ENCODE assay signal across 8 cellular contexts in genomic region chr17:64661981-64662773, GRCh38. TPM values are rescaled to one million over a fixed set of nuclear protein-coding genes. Genes with fewer than 3 reads are reported as not detected.
DNase-seq lines count a peak whose midpoint lies in the region; ATAC-seq and TF ChIP-seq lines count a peak whose summit lies in the region.

Gene SMURF2, minus strand, starts transcription at chr17:64662307. Its CDS starts 427 bp downstream, at chr17:64661880.

- peak within 1 kb of the TSS; percentile 92 for H3K4me3 Mint-ChIP-seq in activated CD4-positive, alpha-beta memory T cell treated with anti-CD3 and anti-CD28 coated beads, Interleukin-2, amount 10 ng/mL, durations not matched to agents 7 days and 5 days

- H3K27ac ChIP-seq in lung (ENCODE audit: low read depth in 1 of 2, low read length in 1 of 2) = peak within 1 kb of the TSS; percentile 95 to 97

- peak within 1 kb of the TSS; percentile 83 for H3K27ac Mint-ChIP-seq in activated CD4-positive, alpha-beta memory T cell treated with anti-CD3 and anti-CD28 coated beads, Interleukin-2, amount 10 ng/mL, durations not matched to agents 7 days and 5 days

- no peak for TF ChIP-seq CTCF in lung (IDR thresholded peaks at IDR 0.05; ENCODE audit: control extremely low read depth, extremely low read depth)

- DNase-seq in AML-193 (lab: John Stamatoyannopoulos, UW) (peak; percentile 59 to 75), NCI-H510A (lab: John Stamatoyannopoulos, UW) (peak; percentile 49), ecto neural progenitor cell (ENCODE audit: low spot score) (peak; percentile 93), lung (ENCODE audit: low spot score) (peak; percentile 72)
- peak; percentile 83 for DNase-seq in activated CD4-positive, alpha-beta memory T cell treated with anti-CD3 and anti-CD28 coated beads, Interleukin-2, amount 10 ng/mL, durations not matched to agents 7 days and 5 days
- DNase-seq in stimulated activated CD4-positive, alpha-beta T cell treated with anti-CD3 and anti-CD28 coated beads, TNF-alpha, amount 100 ng/mL, for 4 hours (ENCODE audit: low read depth in 3 of 3) = peak; percentile 52 to 65 (median 53)

- peaks cover 28% of the 10 kb centered on the region for H3K4me1 Mint-ChIP-seq in activated CD4-positive, alpha-beta memory T cell treated with anti-CD3 and anti-CD28 coated beads, Interleukin-2, amount 10 ng/mL, durations not matched to agents 7 days and 5 days

- H3K36me3 ChIP-seq in lung (ENCODE audit: control insufficient read depth in 2 of 2, insufficient read depth in 2 of 2, low read length in 2 of 2) = no peaks in the 10 kb centered on the region

- H3K27me3 ChIP-seq in lung (ENCODE audit: control insufficient read depth, insufficient read depth) = no peaks in the 10 kb centered on the region

- CTCF ChIA-PET in activated CD4-positive, alpha-beta memory T cell treated with anti-CD3 and anti-CD28 coated beads, Interleukin-2, amount 10 ng/mL, durations not matched to agents 7 days and 5 days (lab: Charles Lee) = interaction anchor here (1.0 to 1.4 kb wide), 2 partner anchors 13 to 75 kb away, joined by 3 to 7 read pairs; no protein-coding TSS in a partner anchor

- H3K36me3 Mint-ChIP-seq in activated CD4-positive, alpha-beta memory T cell treated with anti-CD3 and anti-CD28 coated beads, Interleukin-2, amount 10 ng/mL, durations not matched to agents 7 days and 5 days (ENCODE audit: low read depth) = no peaks in the 10 kb centered on the region

- peaks cover 0 to 6% of the 10 kb centered on the region in 2 donors for H3K4me1 ChIP-seq in lung (ENCODE audit: control insufficient read depth in 2 of 2, insufficient read depth in 2 of 2, low read length in 2 of 2)

- H3K27me3 Mint-ChIP-seq in activated CD4-positive, alpha-beta memory T cell treated with anti-CD3 and anti-CD28 coated beads, Interleukin-2, amount 10 ng/mL, durations not matched to agents 7 days and 5 days = no peaks in the 10 kb centered on the region

- peak within 1 kb of the TSS; percentile 84 for H3K4me3 ChIP-seq in lung

- ATAC-seq in GM18868 (IDR thresholded peaks at IDR 0.05; ENCODE audit: unreplicated experiment) = peak; percentile 84
- peak; percentile 89 for ATAC-seq in HG03097 (IDR thresholded peaks at IDR 0.05; ENCODE audit: low FRiP score, unreplicated experiment)
- ATAC-seq in lung (ENCODE audit: insufficient read depth, low FRiP score) = peak; percentile 92

- no peaks in the 10 kb centered on the region for H3K9me3 Mint-ChIP-seq in activated CD4-positive, alpha-beta memory T cell treated with anti-CD3 and anti-CD28 coated beads, Interleukin-2, amount 10 ng/mL, durations not matched to agents 7 days and 5 days

- H3K9me3 ChIP-seq in lung (ENCODE audit: control insufficient read depth in 2 of 2, insufficient read depth in 1 of 2, low read length in 1 of 2) = no peaks in the 10 kb centered on the region

- 0 to 1% methylated on average over 31 to 94 of the region's 94 CpGs for WGBS in lung, 2 donors

- POLR2A ChIA-PET in activated CD4-positive, alpha-beta memory T cell treated with anti-CD3 and anti-CD28 coated beads, Interleukin-2, amount 10 ng/mL, durations not matched to agents 7 days and 5 days (lab: Charles Lee) = interaction anchor here (0.6 to 2.0 kb wide), 10 partner anchors 13 to 516 kb away, joined by 3 to 26 read pairs (median 5); partner anchors contain the start of genes CEP95, DDX5 and POLG2

RNA-seq across cellular contexts. Expression of gene SMURF2, which starts in this region (rescaled TPM):
- total RNA-seq in activated CD4-positive, alpha-beta memory T cell treated with anti-CD3 and anti-CD28 coated beads, Interleukin-2, amount 10 ng/mL, durations not matched to agents 7 days and 5 days = 10 to 100 TPM; 14.6 to 14.8 TPM
- total RNA-seq in lung = 10 to 100 TPM; 32.7 to 85.6 TPM
- 10 to 100 TPM in 1 of 2 donors, 1 to 10 TPM in 1; 9.9 to 12.3 TPM for polyA plus RNA-seq in lung

Comparison
In these comparisons a context has a peak if more than half of its experiments do, and no peak if none do; other contexts are left out.
1. Peak in every context shown above with its lines: DNase-seq, ATAC-seq, H3K4me3 ChIP-seq and H3K27ac ChIP-seq.